In the genomic region with DNA sequence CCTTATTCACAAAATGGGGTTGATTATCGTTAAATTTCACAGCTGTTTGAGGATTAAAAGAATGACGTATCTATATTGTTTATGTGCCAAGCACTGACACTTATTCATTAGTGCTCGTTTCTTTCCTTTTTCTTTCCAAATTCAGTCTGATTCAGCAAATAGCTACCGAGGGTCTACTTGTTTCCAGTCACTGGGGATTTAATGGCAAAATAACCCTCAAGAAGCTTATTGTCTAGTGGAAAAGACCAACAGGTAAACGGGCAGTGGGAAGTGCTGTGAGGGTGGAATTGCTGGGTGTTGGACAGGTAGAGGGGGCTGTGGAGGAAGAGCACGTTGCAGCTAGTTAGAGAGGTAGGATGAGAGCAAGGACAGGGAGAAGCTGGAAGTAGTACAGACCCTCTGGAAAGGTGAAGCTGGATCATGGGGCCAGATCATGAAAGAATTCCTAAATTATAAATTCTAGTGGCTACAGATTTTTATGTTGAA, we compare ENCODE assay signal across 8 cellular contexts. TPM values are rescaled to one million over a fixed set of nuclear protein-coding genes. Genes with fewer than 3 reads are reported as not detected.
DNase-seq lines count a peak whose midpoint lies in the region; ATAC-seq and TF ChIP-seq lines count a peak whose summit lies in the region.

No MANE protein-coding gene starts in this region.

- no peak for DNase-seq in AG04450 (ENCODE audit: low read depth, low spot score)
- no peak for DNase-seq in chondrocyte (ENCODE audit: low spot score)
- no peak for DNase-seq in naive thymus-derived CD4-positive, alpha-beta T cell
- no peak for DNase-seq in stimulated activated naive CD4-positive, alpha-beta T cell treated with Interleukin-2 at 50 U/mL for 16 hours (lab: John Stamatoyannopoulos, UW)
- DNase-seq in NCI-H774 (lab: John Stamatoyannopoulos, UW): no peak

- peak overlapping the region; percentile 18; the same call in 1 of the 2 replicates for H2AFZ ChIP-seq in KMS-11 (ENCODE audit: low read depth)

- peaks cover 8% of the 10 kb centered on the region for H3K4me1 ChIP-seq in KMS-11 (ENCODE audit: low read depth, poor library complexity, severe bottlenecking)
- H3K4me1 ChIP-seq in naive thymus-derived CD4-positive, alpha-beta T cell (ENCODE audit: control insufficient read depth in 2 of 2, insufficient read depth in 2 of 2, low read length in 2 of 2): peaks cover 10 to 17% of the 10 kb centered on the region in 2 donors

- H3K27ac Mint-ChIP-seq in chondrocyte (ENCODE audit: unreplicated experiment): no peak overlapping the region
- H3K27ac Mint-ChIP-seq in naive thymus-derived CD4-positive, alpha-beta T cell: peak overlapping the region; percentile 6 to 88 (median 75)

- no peaks in the 10 kb centered on the region for H3K36me3 Mint-ChIP-seq in chondrocyte (ENCODE audit: low read depth)
- H3K36me3 Mint-ChIP-seq in naive thymus-derived CD4-positive, alpha-beta T cell: no peaks in the 10 kb centered on the region

- H3K4me3 Mint-ChIP-seq in chondrocyte (ENCODE audit: unreplicated experiment): peak overlapping the region; percentile 58
- H3K4me3 Mint-ChIP-seq in naive thymus-derived CD4-positive, alpha-beta T cell: peak overlapping the region; percentile 77 to 97 (median 82)

- POLR2A ChIA-PET in AG04450 (lab: Yijun Ruan, JAX): interaction anchor here (0.9 kb wide), 1 partner anchor 151 kb away, joined by 3 read pairs; no protein-coding TSS in a partner anchor
- POLR2A ChIA-PET in naive thymus-derived CD4-positive, alpha-beta T cell (lab: Charles Lee): interaction anchor here (1.1 to 1.6 kb wide), 4 partner anchors 9 to 73 kb away, joined by 3 to 4 read pairs (median 4); no protein-coding TSS in a partner anchor

- no peaks in the 10 kb centered on the region for H3K36me3 ChIP-seq in KMS-11 (ENCODE audit: insufficient read depth)
- H3K36me3 ChIP-seq in naive thymus-derived CD4-positive, alpha-beta T cell (ENCODE audit: control insufficient read depth in 2 of 3, insufficient read depth in 3 of 3, low read length in 3 of 3): no peaks in the 10 kb centered on the region

- intact Hi-C loops in naive thymus-derived CD4-positive, alpha-beta T cell (cut with micrococcal nuclease): loop anchor here (1.0 to 10.0 kb wide), 7 partner anchors 11 to 836 kb away; partner anchors contain the start of genes BIRC2 (in 1 of the 2), BIRC3 (in 1 of the 2), CEP126 (in 1 of the 2) and DYNC2H1 (in 1 of the 2)

- no peaks in the 10 kb centered on the region for H3K79me2 ChIP-seq in KMS-11 (ENCODE audit: insufficient read depth, low read depth)

- no peaks in the 10 kb centered on the region for H4K20me1 ChIP-seq in KMS-11 (ENCODE audit: insufficient read depth)

- H3K9me3 ChIP-seq in AG04450 (ENCODE audit: control insufficient read depth, insufficient read depth, low read length): no peaks in the 10 kb centered on the region; the same call in 1 of the 2 replicates
- H3K9me3 ChIP-seq in naive thymus-derived CD4-positive, alpha-beta T cell (ENCODE audit: control insufficient read depth in 2 of 3, low read length in 3 of 3): no peaks in the 10 kb centered on the region

- ATAC-seq in naive thymus-derived CD4-positive, alpha-beta T cell: no peak
- ATAC-seq in GM19455 (IDR thresholded peaks at IDR 0.05; ENCODE audit: unreplicated experiment) (no peak), HG03108 (IDR thresholded peaks at IDR 0.05; ENCODE audit: unreplicated experiment) (no peak)

- H3K9me3 Mint-ChIP-seq in chondrocyte (ENCODE audit: low read depth): no peaks in the 10 kb centered on the region
- no peaks in the 10 kb centered on the region for H3K9me3 Mint-ChIP-seq in naive thymus-derived CD4-positive, alpha-beta T cell

- H3K4me3 ChIP-seq in AG04450 (ENCODE audit: low read depth, low read length) (peak overlapping the region; percentile 62), KMS-11 (IDR thresholded peaks at IDR 0.05; ENCODE audit: insufficient read depth, low read depth, low read length) (no peak overlapping the region)
- H3K4me3 ChIP-seq in naive thymus-derived CD4-positive, alpha-beta T cell (ENCODE audit: low read length): peak overlapping the region; percentile 59

- H3K27me3 Mint-ChIP-seq in chondrocyte (ENCODE audit: low read depth): no peaks in the 10 kb centered on the region
- H3K27me3 Mint-ChIP-seq in naive thymus-derived CD4-positive, alpha-beta T cell: peaks cover 0 to 45% (median 6%) of the 10 kb centered on the region in 5 donors

- CTCF ChIA-PET in AG04450 (lab: Charles Lee): interaction anchor here (0.6 to 2.7 kb wide), 14 partner anchors 11 to 397 kb away, joined by 3 to 14 read pairs (median 3); no protein-coding TSS in a partner anchor
- CTCF ChIA-PET in naive thymus-derived CD4-positive, alpha-beta T cell (lab: Charles Lee): interaction anchor here (0.7 to 3.2 kb wide), 11 partner anchors 8 to 403 kb away, joined by 3 to 14 read pairs (median 3); no protein-coding TSS in a partner anchor

- peak overlapping the region; percentile 37 for H3K4me2 ChIP-seq in KMS-11

- H3K4me1 Mint-ChIP-seq in chondrocyte (ENCODE audit: low read depth): peaks cover 29% of the 10 kb centered on the region
- peaks cover 14 to 47% (median 38%) of the 10 kb centered on the region in 7 donors for H3K4me1 Mint-ChIP-seq in naive thymus-derived CD4-positive, alpha-beta T cell

- no peak for TF ChIP-seq CTCF in AG04450 (IDR thresholded peaks at IDR 0.05; ENCODE audit: low read depth, low read length)
- peak; percentile 29; the same call in 1 of the 2 replicates for TF ChIP-seq CTCF in KMS-11 (conservative IDR thresholded peaks at IDR 0.05; ENCODE audit: low read depth, low read length)
- TF ChIP-seq CTCF in chondrocyte (IDR thresholded peaks at IDR 0.05): peak; percentile 33

- H3K27ac ChIP-seq in AG04450 (ENCODE audit: low read depth, low read length) (no peak overlapping the region), KMS-11 (no peak overlapping the region)
- H3K27ac ChIP-seq in naive thymus-derived CD4-positive, alpha-beta T cell (ENCODE audit: low read depth, low read length): no peak overlapping the region

- H3K9ac ChIP-seq in KMS-11: no peak overlapping the region

- no peaks in the 10 kb centered on the region for H3K27me3 ChIP-seq in AG04450 (ENCODE audit: control insufficient read depth, insufficient read depth, low read length)
- no peaks in the 10 kb centered on the region for H3K27me3 ChIP-seq in KMS-11 (ENCODE audit: insufficient read depth, low read depth)
- H3K27me3 ChIP-seq in naive thymus-derived CD4-positive, alpha-beta T cell (ENCODE audit: control insufficient read depth in 2 of 2, insufficient read depth in 2 of 2, low read length in 2 of 2): no peaks in the 10 kb centered on the region

RNA-seq across cellular contexts. Expression of gene BIRC3, which starts 48.3 kb away (rescaled TPM):
- polyA plus RNA-seq in AG04450 (2011; rRNA removed): 2.8 and 3.5 TPM in 2 replicates
- 0.78 and 2.1 TPM in 2 replicates for polyA minus RNA-seq in AG04450 (2011; rRNA and poly(A)+ RNA removed)
- total RNA-seq in chondrocyte: 0.27 to 0.72 TPM (median 0.40 TPM) in 3 replicates
- total RNA-seq in naive thymus-derived CD4-positive, alpha-beta T cell: 100 to 1,000 TPM in 3 of 5 experiments, 10 to 100 TPM in 2; 62.3 to 160 (median 128) TPM
- polyA plus RNA-seq in naive thymus-derived CD4-positive, alpha-beta T cell: 10 to 100 TPM; 18.8 to 47.7 TPM

Comparison
In these comparisons a context has a peak if more than half of its experiments do, and no peak if none do; other contexts are left out.
1. RNA of gene BIRC3, which starts 48.3 kb away (total RNA-seq): 62.3 to 160 TPM in naive thymus-derived CD4-positive, alpha-beta T cell; 0.27 to 0.72 TPM in chondrocyte; every median in the first group is over 10 times any median in the second.